In the genomic region with DNA sequence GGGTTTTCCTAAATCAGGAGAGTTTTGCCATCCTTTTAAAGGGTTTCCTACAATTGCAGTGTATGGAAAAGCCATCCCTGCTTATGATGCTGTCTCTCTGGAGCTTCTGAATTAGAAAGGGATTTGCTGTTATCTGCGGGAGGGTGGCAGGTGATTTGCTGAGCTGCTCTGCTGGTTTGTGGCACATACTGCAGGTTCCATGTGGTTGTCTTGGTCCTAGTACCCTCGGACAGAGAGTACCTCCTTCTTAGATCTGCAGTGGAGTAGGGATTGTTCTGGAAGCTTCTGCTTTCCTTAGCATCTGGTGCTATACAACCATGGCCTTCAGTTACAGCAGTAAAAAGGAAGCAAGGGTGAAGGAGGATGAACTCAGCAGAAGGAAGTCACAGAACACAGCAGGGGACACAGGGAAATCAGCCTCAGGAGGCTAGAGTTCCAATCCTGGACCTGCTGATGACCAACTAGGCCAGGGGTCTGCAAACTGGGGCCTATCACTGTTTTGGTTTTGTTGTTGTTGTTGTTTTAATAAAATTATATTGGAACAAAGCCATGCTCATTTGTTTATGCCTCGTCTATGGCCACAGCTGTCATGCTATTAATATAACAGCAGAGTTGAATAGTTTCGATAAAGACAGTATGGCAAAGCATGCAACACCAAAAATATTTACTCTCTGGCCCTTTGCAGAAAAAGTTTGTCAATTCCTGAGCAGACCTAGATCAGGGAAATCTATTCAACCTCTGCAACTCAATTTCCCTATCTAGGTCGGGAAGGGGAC, we compare ENCODE assay signal across 10 cellular contexts. TPM values are rescaled to one million over a fixed set of nuclear protein-coding genes. Genes with fewer than 3 reads are reported as not detected.
DNase-seq lines count a peak whose midpoint lies in the region; ATAC-seq lines count a peak whose summit lies in the region.
"Had no signal": no experiment of that assay in that cellular context is flagged by ENCODE, and none has a peak within 500 bp of the region (broad histone marks: within the 10 kb centered on the region; RNA-seq: fewer than 3 reads in every experiment).

No MANE protein-coding gene starts in this region.

- peaks cover 21% of the 10 kb centered on the region for H3K9me3 Mint-ChIP-seq in activated T-cell treated with anti-CD3 and anti-CD28 coated beads, Interleukin-2, amount 50 U/mL, for 4 hours
- H3K9me3 Mint-ChIP-seq in activated T-cell treated with anti-CD3 and anti-CD28 coated beads, Interleukin-2, amount 50 U/mL, for 72 hours = peaks cover 3 to 4% of the 10 kb centered on the region in 2 donors
- no peaks in the 10 kb centered on the region for H3K9me3 Mint-ChIP-seq in activated CD8-positive, alpha-beta memory T cell treated with anti-CD3 and anti-CD28 coated beads, Interleukin-2, amount 10 ng/mL, durations not matched to agents 7 days and 5 days (ENCODE audit: low read depth)
- peaks cover 4% of the 10 kb centered on the region for H3K9me3 Mint-ChIP-seq in stimulated activated memory B cell treated with anti-CD40 and anti-IgM and Interleukin-4, amounts not matched to agents 10 μg/mL and 1 μg/mL and 100 μg/mL, for 72 hours

- no peak for DNase-seq in activated T-cell treated with anti-CD3 and anti-CD28 coated beads, Interleukin-2, amount 50 U/mL, for 4 hours
- DNase-seq in activated T-cell treated with anti-CD3 and anti-CD28 coated beads, Interleukin-2, amount 50 U/mL, for 72 hours = no peak
- DNase-seq in activated CD8-positive, alpha-beta memory T cell treated with anti-CD3 and anti-CD28 coated beads, Interleukin-2, amount 10 ng/mL, durations not matched to agents 7 days and 5 days = peak; percentile 11
- DNase-seq in NCI-H187 (lab: John Stamatoyannopoulos, UW) (no peak), NCI-H1417 (lab: John Stamatoyannopoulos, UW) (no peak)
- DNase-seq: GOT3, SK-N-SH had no signal

- H3K4me1 Mint-ChIP-seq in activated T-cell treated with anti-CD3 and anti-CD28 coated beads, Interleukin-2, amount 50 U/mL, for 4 hours (ENCODE audit: low read depth) = peaks cover 72% of the 10 kb centered on the region
- peaks cover 75% of the 10 kb centered on the region for H3K4me1 Mint-ChIP-seq in activated T-cell treated with anti-CD3 and anti-CD28 coated beads, Interleukin-2, amount 50 U/mL, for 72 hours (ENCODE audit: low read depth)
- H3K4me1 Mint-ChIP-seq in activated CD8-positive, alpha-beta memory T cell treated with anti-CD3 and anti-CD28 coated beads, Interleukin-2, amount 10 ng/mL, durations not matched to agents 7 days and 5 days = peaks cover 30% of the 10 kb centered on the region
- peaks cover 68% of the 10 kb centered on the region for H3K4me1 Mint-ChIP-seq in stimulated activated memory B cell treated with anti-CD40 and anti-IgM and Interleukin-4, amounts not matched to agents 10 μg/mL and 1 μg/mL and 100 μg/mL, for 72 hours

- CTCF ChIA-PET in activated CD8-positive, alpha-beta memory T cell treated with anti-CD3 and anti-CD28 coated beads, Interleukin-2, amount 10 ng/mL, durations not matched to agents 7 days and 5 days (lab: Charles Lee) = interaction anchor here (1.4 to 2.2 kb wide), 2 partner anchors 10 to 52 kb away, joined by 6 to 7 read pairs; no protein-coding TSS in a partner anchor

- ATAC-seq in activated T-cell treated with anti-CD3 and anti-CD28 coated beads, Interleukin-2, amount 50 U/mL, for 4 hours = no peak
- ATAC-seq in activated T-cell treated with anti-CD3 and anti-CD28 coated beads, Interleukin-2, amount 50 U/mL, for 72 hours (replicated peaks in 1 of 2) = no peak
- peak; percentile 46 for ATAC-seq in HG03095 (IDR thresholded peaks at IDR 0.05; ENCODE audit: unreplicated experiment)
- no peak for ATAC-seq in activated CD8-positive, alpha-beta memory T cell treated with anti-CD3 and anti-CD28 coated beads, Interleukin-2, amount 10 ng/mL, durations not matched to agents 7 days and 5 days
- ATAC-seq in stimulated activated memory B cell treated with anti-CD40 and anti-IgM and Interleukin-4, amounts not matched to agents 10 μg/mL and 1 μg/mL and 100 μg/mL, for 72 hours = no peak
- no peak for ATAC-seq in GM19463 (IDR thresholded peaks at IDR 0.05; ENCODE audit: unreplicated experiment)

- no peak overlapping the region for H3K27ac Mint-ChIP-seq in activated T-cell treated with anti-CD3 and anti-CD28 coated beads, Interleukin-2, amount 50 U/mL, for 72 hours
- no peak overlapping the region for H3K27ac Mint-ChIP-seq in activated CD8-positive, alpha-beta memory T cell treated with anti-CD3 and anti-CD28 coated beads, Interleukin-2, amount 10 ng/mL, durations not matched to agents 7 days and 5 days
- H3K27ac Mint-ChIP-seq in stimulated activated memory B cell treated with anti-CD40 and anti-IgM and Interleukin-4, amounts not matched to agents 10 μg/mL and 1 μg/mL and 100 μg/mL, for 72 hours = peak overlapping the region; percentile 98

- H3K4me3 Mint-ChIP-seq in activated T-cell treated with anti-CD3 and anti-CD28 coated beads, Interleukin-2, amount 50 U/mL, for 4 hours = peak overlapping the region; percentile 8
- H3K4me3 Mint-ChIP-seq in activated T-cell treated with anti-CD3 and anti-CD28 coated beads, Interleukin-2, amount 50 U/mL, for 72 hours = peak overlapping the region in 1 of 2 donors; percentile 22
- H3K4me3 Mint-ChIP-seq in activated CD8-positive, alpha-beta memory T cell treated with anti-CD3 and anti-CD28 coated beads, Interleukin-2, amount 10 ng/mL, durations not matched to agents 7 days and 5 days = no peak overlapping the region
- H3K4me3 Mint-ChIP-seq in stimulated activated memory B cell treated with anti-CD40 and anti-IgM and Interleukin-4, amounts not matched to agents 10 μg/mL and 1 μg/mL and 100 μg/mL, for 72 hours = peak overlapping the region; percentile 66

- H3K36me3 Mint-ChIP-seq in activated T-cell treated with anti-CD3 and anti-CD28 coated beads, Interleukin-2, amount 50 U/mL, for 4 hours (ENCODE audit: insufficient read depth) = peaks cover 10% of the 10 kb centered on the region
- peaks cover 3 to 6% of the 10 kb centered on the region in 2 donors for H3K36me3 Mint-ChIP-seq in activated T-cell treated with anti-CD3 and anti-CD28 coated beads, Interleukin-2, amount 50 U/mL, for 72 hours (ENCODE audit: insufficient read depth in 2 of 2)
- H3K36me3 Mint-ChIP-seq in activated CD8-positive, alpha-beta memory T cell treated with anti-CD3 and anti-CD28 coated beads, Interleukin-2, amount 10 ng/mL, durations not matched to agents 7 days and 5 days = peaks cover 7% of the 10 kb centered on the region
- peaks cover 5% of the 10 kb centered on the region for H3K36me3 Mint-ChIP-seq in stimulated activated memory B cell treated with anti-CD40 and anti-IgM and Interleukin-4, amounts not matched to agents 10 μg/mL and 1 μg/mL and 100 μg/mL, for 72 hours

- no peaks in the 10 kb centered on the region for H3K27me3 Mint-ChIP-seq in activated T-cell treated with anti-CD3 and anti-CD28 coated beads, Interleukin-2, amount 50 U/mL, for 4 hours (ENCODE audit: low read depth)
- H3K27me3 Mint-ChIP-seq in activated T-cell treated with anti-CD3 and anti-CD28 coated beads, Interleukin-2, amount 50 U/mL, for 72 hours (ENCODE audit: low read depth) = no peaks in the 10 kb centered on the region
- no peaks in the 10 kb centered on the region for H3K27me3 Mint-ChIP-seq in activated CD8-positive, alpha-beta memory T cell treated with anti-CD3 and anti-CD28 coated beads, Interleukin-2, amount 10 ng/mL, durations not matched to agents 7 days and 5 days
- no peaks in the 10 kb centered on the region for H3K27me3 Mint-ChIP-seq in stimulated activated memory B cell treated with anti-CD40 and anti-IgM and Interleukin-4, amounts not matched to agents 10 μg/mL and 1 μg/mL and 100 μg/mL, for 72 hours

RNA-seq across cellular contexts. Expression of a gene that starts 39.5 kb away (rescaled TPM):
- 1 to 10 TPM; 2.8 to 5.3 (median 3.7) TPM for total RNA-seq in activated T-cell treated with anti-CD3 and anti-CD28 coated beads, Interleukin-2, amount 50 U/mL, for 4 hours
- 10 to 100 TPM in 1 of 2 donors, 1 to 10 TPM in 1; 9.0 to 10.3 TPM for total RNA-seq in activated T-cell treated with anti-CD3 and anti-CD28 coated beads, Interleukin-2, amount 50 U/mL, for 72 hours
- 1 to 10 TPM; 4.8 to 5.2 TPM for total RNA-seq in activated CD8-positive, alpha-beta memory T cell treated with anti-CD3 and anti-CD28 coated beads, Interleukin-2, amount 10 ng/mL, durations not matched to agents 7 days and 5 days
